7 cellular contexts compared by ENCODE assay signal in the genomic region with DNA sequence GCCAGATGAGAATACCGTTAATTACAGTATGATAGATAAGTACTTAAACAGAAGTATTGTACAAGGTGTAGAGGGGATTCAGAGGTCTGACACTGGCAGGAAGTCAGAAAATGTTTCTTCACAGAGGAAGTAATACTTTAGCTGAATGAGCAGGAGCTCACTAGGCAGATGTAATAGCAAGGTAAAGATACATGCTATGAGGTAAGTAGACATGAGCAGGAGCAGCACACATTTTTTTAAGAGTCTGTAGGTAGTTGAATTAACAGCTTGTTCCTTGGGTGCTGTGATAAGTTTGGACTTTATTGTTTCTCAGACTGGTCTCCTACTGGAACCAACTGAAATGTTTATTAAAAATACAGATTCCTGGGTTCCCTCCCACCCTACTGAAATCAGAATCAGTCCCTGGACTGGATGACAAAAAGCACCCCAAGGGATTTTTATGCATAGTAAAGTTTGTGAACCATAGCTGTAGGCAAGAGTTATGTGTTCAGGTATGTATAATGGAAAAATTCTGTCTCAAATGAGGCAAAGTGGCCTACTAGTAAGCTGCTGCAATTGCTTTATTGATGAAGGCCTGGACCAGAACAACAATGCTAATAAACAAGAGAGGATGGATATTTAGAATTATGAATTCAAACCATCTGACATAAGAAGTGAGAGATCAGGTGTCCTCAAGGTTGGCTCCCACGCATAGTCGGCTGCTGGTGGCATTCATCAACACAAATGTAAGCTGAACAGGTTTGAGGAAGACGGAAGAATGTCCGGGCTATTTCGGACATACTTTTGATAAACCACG. TPM values are rescaled to one million over a fixed set of nuclear protein-coding genes. Genes with fewer than 3 reads are reported as not detected.
A peak's percentile ranks its signal among the peaks of the same experiment; 100 is the strongest.
DNase-seq lines count a peak whose midpoint lies in the region; TF ChIP-seq lines count a peak whose summit lies in the region.

No MANE protein-coding gene starts in this region.

- peak; percentile 25 for DNase-seq in GM06990 (ENCODE audit: extremely low read depth, insufficient read length)
- DNase-seq in NB4 (ENCODE audit: low read depth), result peak; percentile 40
- DNase-seq in breast epithelium (ENCODE audit: low spot score in 2 of 2), result no peak
- no peak for DNase-seq in uterus
- no peak for DNase-seq in KG1 (lab: John Stamatoyannopoulos, UW)
- DNase-seq in NCI-H774 (lab: John Stamatoyannopoulos, UW), result no peak

- H3K4me3 ChIP-seq in GM06990 (replicated peaks; ENCODE audit: low read depth, low read length) (peak overlapping the region; percentile 85), NB4 (ENCODE audit: low read depth, low read length) (peak overlapping the region; percentile 96), breast epithelium (peak overlapping the region; percentile 66 to 91 (median 67)), mucosa of rectum (ENCODE audit: low read length in 2 of 2) (peak overlapping the region; percentile 75 to 96), uterus (peak overlapping the region; percentile 59 to 95)

- H3K27ac ChIP-seq in breast epithelium, result peak overlapping the region; percentile 89 to 92
- H3K27ac ChIP-seq in mucosa of rectum (ENCODE audit: low read depth in 2 of 2, low read length in 2 of 2), result peak overlapping the region; percentile 93 to 94
- peak overlapping the region; percentile 88 to 90 for H3K27ac ChIP-seq in uterus

- TF ChIP-seq CTCF in GM06990 (IDR thresholded peaks at IDR 0.05; ENCODE audit: insufficient read depth, low read length, poor library complexity, severe bottlenecking) (no peak), NB4 (IDR thresholded peaks at IDR 0.05; ENCODE audit: low read depth, low read length) (no peak), breast epithelium (IDR thresholded peaks at IDR 0.05) (no peak), uterus (IDR thresholded peaks at IDR 0.05) (no peak)

- no peaks in the 10 kb centered on the region for H3K27me3 ChIP-seq in GM06990 (replicated peaks; ENCODE audit: control insufficient read depth, insufficient read depth, low read length)
- H3K27me3 ChIP-seq in breast epithelium, result no peaks in the 10 kb centered on the region
- no peaks in the 10 kb centered on the region for H3K27me3 ChIP-seq in mucosa of rectum (ENCODE audit: control insufficient read depth in 2 of 2, insufficient read depth in 2 of 2, low read length in 2 of 2)
- H3K27me3 ChIP-seq in uterus, result no peaks in the 10 kb centered on the region

- TF ChIP-seq POLR2A in NB4 (IDR thresholded peaks at IDR 0.05; ENCODE audit: extremely low read depth, insufficient read length), result no peak
- no peak for TF ChIP-seq POLR2A in breast epithelium (IDR thresholded peaks at IDR 0.05)
- TF ChIP-seq POLR2A in uterus (IDR thresholded peaks at IDR 0.05), result no peak

- H3K9me3 ChIP-seq in breast epithelium, result no peaks in the 10 kb centered on the region
- no peaks in the 10 kb centered on the region for H3K9me3 ChIP-seq in mucosa of rectum (ENCODE audit: control insufficient read depth in 2 of 2, low read length in 2 of 2)
- H3K9me3 ChIP-seq in uterus, result no peaks in the 10 kb centered on the region

- H3K9ac ChIP-seq in mucosa of rectum (ENCODE audit: low read depth in 1 of 2, low read length in 2 of 2), result peak overlapping the region; percentile 82 to 86

- H3K4me1 ChIP-seq in breast epithelium, result peaks cover 0 to 4% of the 10 kb centered on the region in 2 donors
- peaks cover 26 to 29% of the 10 kb centered on the region in 2 donors for H3K4me1 ChIP-seq in mucosa of rectum (ENCODE audit: control insufficient read depth in 2 of 2, insufficient read depth in 2 of 2, low read length in 2 of 2)
- H3K4me1 ChIP-seq in uterus, result peaks cover 4 to 9% of the 10 kb centered on the region in 2 donors

- intact Hi-C loops in breast epithelium (cut with DNase I; ENCODE audit: low total_unique reads), result no loop called here
- intact Hi-C loops in uterus (cut with DNase I; ENCODE audit: low total_unique reads), result no loop called here

- H3K36me3 ChIP-seq in GM06990 (ENCODE audit: control insufficient read depth, insufficient read depth, low read length) (peaks cover 16% of the 10 kb centered on the region), breast epithelium (no peaks in the 10 kb centered on the region), mucosa of rectum (ENCODE audit: control insufficient read depth in 2 of 2, insufficient read depth in 2 of 2, low read length in 2 of 2) (peaks cover 13 to 33% of the 10 kb centered on the region in 2 donors), uterus (no peaks in the 10 kb centered on the region)

RNA-seq across cellular contexts. Expression of a gene that starts 0.9 kb away (rescaled TPM):
- total RNA-seq in breast epithelium (10 to 100 TPM; 10.8 to 18.1 (median 14.9) TPM), uterus (10 to 100 TPM in 3 of 4 donors, 1 to 10 TPM in 1; 2.8 to 47.8 (median 18.5) TPM)

RNA-seq across cellular contexts. Expression of a gene that starts 1.4 kb away (rescaled TPM):
- 1 to 10 TPM; 3.3 to 6.2 (median 3.5) TPM for total RNA-seq in breast epithelium
- total RNA-seq in uterus, result 1 to 10 TPM; 1.5 to 7.2 (median 3.9) TPM

RNA-seq across cellular contexts. Expression of a gene that starts 16.3 kb away (rescaled TPM):
- 1 to 10 TPM in 1 of 3 donors, under 1 TPM in 2; 0.44 to 1.6 (median 0.48) TPM for total RNA-seq in breast epithelium
- total RNA-seq in uterus, result 1 to 10 TPM in 2 of 4 donors, not detected in 2; 1.4 to 3.1 TPM

RNA-seq across cellular contexts. Expression of a gene that starts 25.4 kb away (rescaled TPM):
- total RNA-seq in breast epithelium (10 to 100 TPM; 46.9 to 66.2 (median 57.8) TPM), uterus (10 to 100 TPM; 21.5 to 92.7 (median 39.7) TPM)

RNA-seq across cellular contexts. Expression of a gene that starts 32.2 kb away (rescaled TPM):
- total RNA-seq in breast epithelium (1 to 10 TPM; 3.4 to 7.2 (median 3.6) TPM), uterus (1 to 10 TPM in 3 of 4 donors, under 1 TPM in 1; 0.85 to 8.8 (median 2.1) TPM)

Comparison
In these comparisons a context has a peak if more than half of its experiments do, and no peak if none do; other contexts are left out.
1. DNase-seq: peak in GM06990 (single experiment) and NB4 (single experiment); none in breast epithelium (0 of 2), uterus (0 of 2), KG1 (single experiment) and NCI-H774 (single experiment).
2. Peak in every context shown above with its lines, with median percentiles within 50 percentile points of each other: H3K4me3 ChIP-seq and H3K27ac ChIP-seq.